Comparison of ENCODE assay signal across 14 cellular contexts in the genomic region with DNA sequence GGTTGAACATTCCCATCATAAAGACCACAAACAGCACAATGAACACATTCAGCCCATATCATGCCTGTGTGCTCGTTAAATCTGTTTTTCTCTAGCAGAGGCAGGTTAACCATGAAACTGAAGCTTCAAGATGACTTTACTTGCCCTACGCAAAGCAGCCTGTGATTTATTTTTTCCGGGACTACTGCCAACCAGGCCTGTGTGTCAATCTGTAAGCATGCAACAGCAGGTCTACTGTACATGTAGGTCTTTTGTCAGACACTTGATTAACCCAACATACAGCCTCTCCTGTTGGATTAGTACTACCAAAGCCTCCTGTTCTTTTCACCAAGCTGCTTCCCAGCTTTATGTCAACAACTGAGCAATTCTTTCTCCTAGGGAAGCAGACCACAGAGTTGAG.
DNase-seq lines count a peak whose midpoint lies in the region; ATAC-seq, FAIRE-seq and TF ChIP-seq lines count a peak whose summit lies in the region.
"Had no signal": no experiment of that assay in that cellular context is flagged by ENCODE, and none has a peak within 500 bp of the region (broad histone marks: within the 10 kb centered on the region; RNA-seq: fewer than 3 reads in every experiment).

No MANE protein-coding gene starts in this region.

- no peak for ATAC-seq in GM21423 (IDR thresholded peaks at IDR 0.05; ENCODE audit: unreplicated experiment)
- ATAC-seq: GM12878 had no signal

- no peak overlapping the region for H3K27ac Mint-ChIP-seq in nephron progenitor cell
- H3K27ac Mint-ChIP-seq: T-helper 1 cell treated with Interleukin-12 subunit alpha and Interleukin-12 subunit beta and Interleukin-4 antibody, amounts not matched to agents 30 μg/mL and 1 μg/mL, for 36 hours had no signal

- no peaks in the 10 kb centered on the region for H3K27me3 Mint-ChIP-seq in nephron progenitor cell (ENCODE audit: low read depth, poor library complexity)

- no peaks in the 10 kb centered on the region for H4K20me1 ChIP-seq in keratinocyte (ENCODE audit: control insufficient read depth, extremely low read depth, insufficient read depth, low read length)

- peaks cover 11% of the 10 kb centered on the region for H3K4me1 ChIP-seq in keratinocyte (ENCODE audit: control insufficient read depth, extremely low read depth, insufficient read depth, low read length)
- H3K4me1 ChIP-seq: HAP-1 had no signal

- no peak overlapping the region for H3K27ac ChIP-seq in keratinocyte (ENCODE audit: control insufficient read depth, insufficient read depth, low read length)

- peaks cover 61% of the 10 kb centered on the region for H3K9me3 Mint-ChIP-seq in nephron progenitor cell

- TF ChIP-seq CTCF in astrocyte of the spinal cord (IDR thresholded peaks at IDR 0.05; ENCODE audit: low read depth, low read length) = no peak
- no peak for TF ChIP-seq CTCF in keratinocyte (optimal IDR thresholded peaks at IDR 0.05 in 1 of 3, IDR thresholded peaks at IDR 0.05 in 1 of 3, conservative IDR thresholded peaks at IDR 0.05 in 1 of 3; ENCODE audit: extremely low read depth in 1 of 3, insufficient read depth in 2 of 3, low read length in 3 of 3)
- TF ChIP-seq CTCF in nephron progenitor cell (IDR thresholded peaks at IDR 0.05) = no peak

- H2AFZ ChIP-seq in keratinocyte (ENCODE audit: control insufficient read depth, low read length) = no peak overlapping the region

- H3K27me3 ChIP-seq in keratinocyte (ENCODE audit: control insufficient read depth, extremely low read depth, insufficient read depth, low read length) = peaks cover 3% of the 10 kb centered on the region

- peak; percentile 60 for FAIRE-seq in keratinocyte (lab: Jason Lieb, UNC)
- FAIRE-seq: D721Med, GM12878 had no signal

- H3K9me1 ChIP-seq in keratinocyte (ENCODE audit: control insufficient read depth, extremely low read depth, insufficient read depth, low read length) = no peaks in the 10 kb centered on the region

- H3K36me3 ChIP-seq in keratinocyte (ENCODE audit: control insufficient read depth in 2 of 2, extremely low read depth in 1 of 2, insufficient read depth in 2 of 2, low read length in 2 of 2) = no peaks in the 10 kb centered on the region
- H3K36me3 ChIP-seq: HAP-1 had no signal

- no peaks in the 10 kb centered on the region for H3K4me1 Mint-ChIP-seq in nephron progenitor cell

- no peaks in the 10 kb centered on the region for H3K79me2 ChIP-seq in keratinocyte (ENCODE audit: control insufficient read depth, insufficient read depth, low read length)

- H3K4me2 ChIP-seq in keratinocyte (ENCODE audit: control insufficient read depth, extremely low read depth, insufficient read depth, low read depth, low read length) = no peak overlapping the region

- H3K9me3 ChIP-seq in keratinocyte (ENCODE audit: control insufficient read depth, low read depth, low read length) = peaks cover 5% of the 10 kb centered on the region
- H3K9me3 ChIP-seq: HAP-1 had no signal

- no peak overlapping the region for H3K9ac ChIP-seq in keratinocyte (ENCODE audit: control insufficient read depth, extremely low read depth, insufficient read depth, low read length)

- dilution Hi-C loops in keratinocyte (cut with MboI; ENCODE audit: extremely low pct_ligation_motif_present, low sequenced_read_pairs) = loop anchor here (5.0 kb wide), 1 partner anchor 36 kb away; no protein-coding TSS in a partner anchor

- in situ Hi-C loops in astrocyte of the spinal cord (cut with HindIII; ENCODE audit: low sequenced_read_pairs) = no loop called here

- no peaks in the 10 kb centered on the region for H3K36me3 Mint-ChIP-seq in nephron progenitor cell (ENCODE audit: low read depth)

- DNase-seq in DMS 273 treated with DMSO at 0.1 percent for 48 hours (lab: John Stamatoyannopoulos, UW) = peak; percentile 1
- DNase-seq in HT1080 (ENCODE audit: low read depth) = peak; percentile 22
- DNase-seq in astrocyte of the spinal cord (ENCODE audit: low read depth, low spot score) = peak; percentile 5
- peak; percentile 78 for DNase-seq in keratinocyte (ENCODE audit: low read depth, low spot score)
- no peak for DNase-seq in NAMALWA (ENCODE audit: low spot score)
- no peak for DNase-seq in nephron progenitor cell
- DNase-seq: NCI-H2081, posterior cingulate gyrus, substantia nigra had no signal

- no peak overlapping the region for H3K4me3 Mint-ChIP-seq in nephron progenitor cell
- H3K4me3 Mint-ChIP-seq: T-helper 1 cell treated with Interleukin-12 subunit alpha and Interleukin-12 subunit beta and Interleukin-4 antibody, amounts not matched to agents 30 μg/mL and 1 μg/mL, for 36 hours had no signal

- no peak overlapping the region for H3K4me3 ChIP-seq in astrocyte of the spinal cord (ENCODE audit: low read depth, low read length)
- no peak overlapping the region for H3K4me3 ChIP-seq in keratinocyte (ENCODE audit: control insufficient read depth in 2 of 3, extremely low read depth in 1 of 3, insufficient read depth in 2 of 3, low read depth in 1 of 3, low read length in 3 of 3)
- H3K4me3 ChIP-seq: GM12878, HAP-1 had no signal

Comparison
In these comparisons a context has a peak if more than half of its experiments do, and no peak if none do; other contexts are left out.
1. DNase-seq: peak in DMS 273 treated with DMSO at 0.1 percent for 48 hours (single experiment), HT1080 (single experiment), astrocyte of the spinal cord (single experiment) and keratinocyte (single experiment); none in NAMALWA (single experiment) and nephron progenitor cell (single experiment).